ENCODE assay signal across 11 cellular contexts in the genomic region with DNA sequence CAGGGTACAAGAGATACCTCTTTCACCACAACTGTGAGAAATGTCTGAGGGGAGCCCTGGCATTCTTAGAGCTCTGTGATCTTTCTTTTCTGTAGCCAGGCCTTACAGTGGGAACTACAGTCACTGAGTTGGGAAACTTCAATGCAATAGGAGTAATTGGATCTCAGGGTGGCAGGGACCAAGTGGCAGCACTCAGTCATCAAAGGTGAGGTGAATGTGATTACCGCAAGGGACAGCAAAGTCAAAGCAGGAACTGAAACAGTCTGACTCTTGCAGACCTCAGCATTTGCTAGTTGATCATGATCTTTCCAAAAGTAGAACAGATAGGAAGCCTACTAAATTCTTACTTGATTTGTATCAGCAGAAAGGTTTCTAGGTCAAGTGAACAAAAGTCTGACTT. TPM values are rescaled to one million over a fixed set of nuclear protein-coding genes. Genes with fewer than 3 reads are reported as not detected.
DNase-seq lines count a peak whose midpoint lies in the region; ATAC-seq, FAIRE-seq and TF ChIP-seq lines count a peak whose summit lies in the region.
"Had no signal": no experiment of that assay in that cellular context is flagged by ENCODE, and none has a peak within 500 bp of the region (broad histone marks: within the 10 kb centered on the region; RNA-seq: fewer than 3 reads in every experiment).

No MANE protein-coding gene starts in this region.

- DNase-seq in GM10266 (ENCODE audit: extremely low spot score): peak; percentile 74
- peak; percentile 10 for DNase-seq in GM19239 (ENCODE audit: insufficient read length, low spot score)
- no peak for DNase-seq in activated B cell treated with CpG ODN at 0.5 μM for 24 hours
- no peak for DNase-seq in cardiac septum (ENCODE audit: low spot score)
- no peak for DNase-seq in esophagus muscularis mucosa (ENCODE audit: extremely low spot score)
- no peak for DNase-seq in coronary artery (ENCODE audit: low spot score)
- DNase-seq in NCI-H1930 (lab: John Stamatoyannopoulos, UW): no peak
- DNase-seq: NCI-H226, occipital lobe had no signal

- no peaks in the 10 kb centered on the region for H3K36me3 ChIP-seq in esophagus muscularis mucosa

- H3K4me3 ChIP-seq in esophagus muscularis mucosa (no peak overlapping the region), coronary artery (no peak overlapping the region)

- no peaks in the 10 kb centered on the region for H3K27me3 ChIP-seq in esophagus muscularis mucosa

- no peak for TF ChIP-seq POLR2A in esophagus muscularis mucosa (IDR thresholded peaks at IDR 0.05; ENCODE audit: low read depth)

- CTCF ChIA-PET in activated B cell treated with CpG ODN at 0.5 μM for 24 hours (lab: Charles Lee): no interaction called here

- H3K4me3 Mint-ChIP-seq in activated B cell treated with CpG ODN at 0.5 μM for 24 hours: no peak overlapping the region

- no peaks in the 10 kb centered on the region for H3K4me1 ChIP-seq in esophagus muscularis mucosa

- no peak overlapping the region for H3K27ac Mint-ChIP-seq in activated B cell treated with CpG ODN at 0.5 μM for 24 hours

- ATAC-seq in HG03064 (IDR thresholded peaks at IDR 0.05; ENCODE audit: low read depth, unreplicated experiment) (peak; percentile 73), activated B cell treated with CpG ODN at 0.5 μM for 24 hours (ENCODE audit: low read depth) (peak; percentile 96)

- WGBS in esophagus muscularis mucosa: 73% methylated on average over 1 of the region's 1 CpG

- peaks cover 21% of the 10 kb centered on the region for H3K4me1 Mint-ChIP-seq in activated B cell treated with CpG ODN at 0.5 μM for 24 hours

- peaks cover 5% of the 10 kb centered on the region for H3K9me3 Mint-ChIP-seq in activated B cell treated with CpG ODN at 0.5 μM for 24 hours

- intact Hi-C loops in activated B cell treated with CpG ODN at 0.5 μM for 24 hours (cut with micrococcal nuclease): loop anchor here (1.0 kb wide), 1 partner anchor 12 kb away; no protein-coding TSS in a partner anchor
- intact Hi-C loops in cardiac septum (cut with DNase I): no loop called here
- intact Hi-C loops in esophagus muscularis mucosa (cut with DNase I): no loop called here

- H3K27ac ChIP-seq in esophagus muscularis mucosa (replicated peaks in 1 of 4) (no peak overlapping the region), coronary artery (no peak overlapping the region)

- H3K36me3 Mint-ChIP-seq in activated B cell treated with CpG ODN at 0.5 μM for 24 hours (ENCODE audit: low read depth): no peaks in the 10 kb centered on the region

- FAIRE-seq in GM19239 (lab: Jason Lieb, UNC): peak; percentile 89
- FAIRE-seq: G401.6 had no signal

- H3K27me3 Mint-ChIP-seq in activated B cell treated with CpG ODN at 0.5 μM for 24 hours: peaks cover 12% of the 10 kb centered on the region

- no peak for TF ChIP-seq EP300 in esophagus muscularis mucosa (IDR thresholded peaks at IDR 0.05)

- POLR2A ChIA-PET in activated B cell treated with CpG ODN at 0.5 μM for 24 hours (lab: Charles Lee): no interaction called here

- H3K9me3 ChIP-seq in esophagus muscularis mucosa: no peaks in the 10 kb centered on the region

- TF ChIP-seq CTCF in GM10266 (IDR thresholded peaks at IDR 0.05; ENCODE audit: control insufficient read depth, insufficient read depth, low read depth, missing control alignments): peak; percentile 22
- TF ChIP-seq CTCF in activated B cell treated with CpG ODN at 0.5 μM for 24 hours (IDR thresholded peaks at IDR 0.05): no peak
- TF ChIP-seq CTCF in esophagus muscularis mucosa (IDR thresholded peaks at IDR 0.05): no peak
- no peak for TF ChIP-seq CTCF in coronary artery (IDR thresholded peaks at IDR 0.05)

RNA-seq across cellular contexts. Expression of a gene that starts 7.3 kb away (rescaled TPM):
- total RNA-seq in activated B cell treated with CpG ODN at 0.5 μM for 24 hours (1.8 and 2.4 TPM in 2 replicates), cardiac septum (1.1 TPM), esophagus muscularis mucosa (1 to 10 TPM in 3 of 4 donors, under 1 TPM in 1; 0.99 to 3.3 (median 1.3) TPM)

Comparison
In these comparisons a context has a peak if more than half of its experiments do, and no peak if none do; other contexts are left out.
1. DNase-seq: peak in GM10266 (single experiment) and GM19239 (single experiment); none in activated B cell treated with CpG ODN at 0.5 μM for 24 hours (single experiment), cardiac septum (single experiment), esophagus muscularis mucosa (single experiment), coronary artery (single experiment) and NCI-H1930 (0 of 2).